In genomic region chr11:33387586-33387985, GRCh38 we compare ENCODE assay signal across 15 cellular contexts. TPM values are rescaled to one million over a fixed set of nuclear protein-coding genes. Genes with fewer than 3 reads are reported as not detected.
DNase-seq lines count a peak whose midpoint lies in the region; ATAC-seq, FAIRE-seq and TF ChIP-seq lines count a peak whose summit lies in the region.
"Had no signal": no experiment of that assay in that cellular context is flagged by ENCODE, and none has a peak within 500 bp of the region (broad histone marks: within the 10 kb centered on the region; RNA-seq: fewer than 3 reads in every experiment).

No MANE protein-coding gene starts in this region.

- H3K27me3 Mint-ChIP-seq in activated T-helper 2 cell treated with anti-CD3 and anti-CD28 coated beads, Interferon-gamma antibody, Interleukin-2, Interleukin-4, amounts not matched to agents 10 μg/mL and 5 μg/mL and 100 μg/mL, durations not matched to agents 14 hours and 24 hours and 36 hours (ENCODE audit: low read depth): peaks cover 2% of the 10 kb centered on the region
- H3K27me3 Mint-ChIP-seq in activated CD8-positive, alpha-beta T cell treated with anti-CD3 and anti-CD28 coated beads, Interleukin-2, amount 10 ng/mL, durations not matched to agents 7 days and 5 days (ENCODE audit: low read depth): peaks cover 13% of the 10 kb centered on the region

- TF ChIP-seq CTCF in D721Med (IDR thresholded peaks at IDR 0.05; ENCODE audit: insufficient read depth, missing control alignments): no peak

- H3K27ac Mint-ChIP-seq in activated T-helper 2 cell treated with anti-CD3 and anti-CD28 coated beads, Interferon-gamma antibody, Interleukin-2, Interleukin-4, amounts not matched to agents 10 μg/mL and 5 μg/mL and 100 μg/mL, durations not matched to agents 14 hours and 24 hours and 36 hours: no peak overlapping the region
- no peak overlapping the region for H3K27ac Mint-ChIP-seq in activated CD8-positive, alpha-beta T cell treated with anti-CD3 and anti-CD28 coated beads, Interleukin-2, amount 10 ng/mL, durations not matched to agents 7 days and 5 days
- H3K27ac Mint-ChIP-seq: activated naive CD4-positive, alpha-beta T cell treated with anti-CD3 and anti-CD28 coated beads for 36 hours had no signal

- no peak overlapping the region for H3K4me3 Mint-ChIP-seq in activated T-helper 2 cell treated with anti-CD3 and anti-CD28 coated beads, Interferon-gamma antibody, Interleukin-2, Interleukin-4, amounts not matched to agents 10 μg/mL and 5 μg/mL and 100 μg/mL, durations not matched to agents 14 hours and 24 hours and 36 hours (ENCODE audit: low read depth)
- H3K4me3 Mint-ChIP-seq in activated CD8-positive, alpha-beta T cell treated with anti-CD3 and anti-CD28 coated beads, Interleukin-2, amount 10 ng/mL, durations not matched to agents 7 days and 5 days: no peak overlapping the region
- H3K4me3 Mint-ChIP-seq: activated naive CD4-positive, alpha-beta T cell treated with anti-CD3 and anti-CD28 coated beads for 36 hours had no signal

- no peaks in the 10 kb centered on the region for H3K36me3 Mint-ChIP-seq in activated T-helper 2 cell treated with anti-CD3 and anti-CD28 coated beads, Interferon-gamma antibody, Interleukin-2, Interleukin-4, amounts not matched to agents 10 μg/mL and 5 μg/mL and 100 μg/mL, durations not matched to agents 14 hours and 24 hours and 36 hours (ENCODE audit: low read depth)
- H3K36me3 Mint-ChIP-seq in activated CD8-positive, alpha-beta T cell treated with anti-CD3 and anti-CD28 coated beads, Interleukin-2, amount 10 ng/mL, durations not matched to agents 7 days and 5 days (ENCODE audit: low read depth): no peaks in the 10 kb centered on the region

- POLR2A ChIA-PET in activated CD8-positive, alpha-beta T cell treated with anti-CD3 and anti-CD28 coated beads, Interleukin-2, amount 10 ng/mL, durations not matched to agents 7 days and 5 days (lab: Charles Lee): no interaction called here

- ATAC-seq in GM18907 (IDR thresholded peaks at IDR 0.05; ENCODE audit: unreplicated experiment) (peak; percentile 24), HG02840 (IDR thresholded peaks at IDR 0.05; ENCODE audit: low FRiP score, unreplicated experiment) (peak; percentile 36), HG03378 (IDR thresholded peaks at IDR 0.05; ENCODE audit: unreplicated experiment) (no peak)
- no peak for ATAC-seq in activated CD8-positive, alpha-beta T cell treated with anti-CD3 and anti-CD28 coated beads, Interleukin-2, amount 10 ng/mL, durations not matched to agents 7 days and 5 days

- FAIRE-seq in D721Med (lab: Jason Lieb, UNC): no peak
- FAIRE-seq: TTC549 had no signal

- DNase-seq in AG20443 (ENCODE audit: low spot score) (peak; percentile 34), NCI-H69 (lab: John Stamatoyannopoulos, UW) (peak; percentile 12), D721Med (ENCODE audit: insufficient read length, low spot score) (no peak)
- DNase-seq in activated T-helper 2 cell treated with anti-CD3 and anti-CD28 coated beads, Interferon-gamma antibody, Interleukin-2, Interleukin-4, amounts not matched to agents 10 μg/mL and 5 μg/mL and 100 μg/mL, durations not matched to agents 14 hours and 24 hours and 36 hours (ENCODE audit: low spot score): no peak
- DNase-seq in activated CD8-positive, alpha-beta T cell treated with anti-CD3 and anti-CD28 coated beads, Interleukin-2, amount 10 ng/mL, durations not matched to agents 7 days and 5 days: no peak
- DNase-seq: activated CD8-positive, alpha-beta memory T cell treated with anti-CD3 and anti-CD28 coated beads for 24 hours; activated naive CD4-positive, alpha-beta T cell treated with anti-CD3 and anti-CD28 coated beads for 36 hours; islet precursor cell; NCI-H146; NCI-H524; transverse colon had no signal

- CTCF ChIA-PET in activated CD8-positive, alpha-beta T cell treated with anti-CD3 and anti-CD28 coated beads, Interleukin-2, amount 10 ng/mL, durations not matched to agents 7 days and 5 days (lab: Charles Lee): no interaction called here

- H3K4me1 Mint-ChIP-seq in activated T-helper 2 cell treated with anti-CD3 and anti-CD28 coated beads, Interferon-gamma antibody, Interleukin-2, Interleukin-4, amounts not matched to agents 10 μg/mL and 5 μg/mL and 100 μg/mL, durations not matched to agents 14 hours and 24 hours and 36 hours (ENCODE audit: low read depth): no peaks in the 10 kb centered on the region
- H3K4me1 Mint-ChIP-seq in activated CD8-positive, alpha-beta T cell treated with anti-CD3 and anti-CD28 coated beads, Interleukin-2, amount 10 ng/mL, durations not matched to agents 7 days and 5 days (ENCODE audit: low read depth): no peaks in the 10 kb centered on the region

- H3K9me3 Mint-ChIP-seq in activated T-helper 2 cell treated with anti-CD3 and anti-CD28 coated beads, Interferon-gamma antibody, Interleukin-2, Interleukin-4, amounts not matched to agents 10 μg/mL and 5 μg/mL and 100 μg/mL, durations not matched to agents 14 hours and 24 hours and 36 hours: no peaks in the 10 kb centered on the region
- no peaks in the 10 kb centered on the region for H3K9me3 Mint-ChIP-seq in activated CD8-positive, alpha-beta T cell treated with anti-CD3 and anti-CD28 coated beads, Interleukin-2, amount 10 ng/mL, durations not matched to agents 7 days and 5 days (ENCODE audit: insufficient read depth)

- intact Hi-C loops in activated T-helper 2 cell treated with anti-CD3 and anti-CD28 coated beads, Interferon-gamma antibody, Interleukin-2, Interleukin-4, amounts not matched to agents 10 μg/mL and 5 μg/mL and 100 μg/mL, durations not matched to agents 14 hours and 24 hours and 36 hours (cut with micrococcal nuclease): no loop called here

RNA-seq across cellular contexts. Expression of gene KIAA1549L, which starts 11.7 kb away (rescaled TPM):
- total RNA-seq in activated T-helper 2 cell treated with anti-CD3 and anti-CD28 coated beads, Interferon-gamma antibody, Interleukin-2, Interleukin-4, amounts not matched to agents 10 μg/mL and 5 μg/mL and 100 μg/mL, durations not matched to agents 14 hours and 24 hours and 36 hours: not detected in 2 replicates
- not detected for total RNA-seq in activated CD8-positive, alpha-beta T cell treated with anti-CD3 and anti-CD28 coated beads, Interleukin-2, amount 10 ng/mL, durations not matched to agents 7 days and 5 days
- total RNA-seq: activated naive CD4-positive, alpha-beta T cell treated with anti-CD3 and anti-CD28 coated beads for 36 hours had no signal

Comparison
In these comparisons a context has a peak if more than half of its experiments do, and no peak if none do; other contexts are left out.
1. DNase-seq: peak in AG20443 (single experiment) and NCI-H69 (single experiment); none in D721Med (single experiment), activated T-helper 2 cell treated with anti-CD3 and anti-CD28 coated beads, Interferon-gamma antibody, Interleukin-2, Interleukin-4, amounts not matched to agents 10 μg/mL and 5 μg/mL and 100 μg/mL, durations not matched to agents 14 hours and 24 hours and 36 hours (single experiment) and activated CD8-positive, alpha-beta T cell treated with anti-CD3 and anti-CD28 coated beads, Interleukin-2, amount 10 ng/mL, durations not matched to agents 7 days and 5 days (single experiment).
2. ATAC-seq: peak in GM18907 (single experiment) and HG02840 (single experiment); none in activated CD8-positive, alpha-beta T cell treated with anti-CD3 and anti-CD28 coated beads, Interleukin-2, amount 10 ng/mL, durations not matched to agents 7 days and 5 days (single experiment) and HG03378 (single experiment).